Comparison of ENCODE assay signal across 15 cellular contexts in genomic region chr14:68931474-68932051, GRCh38. TPM values are rescaled to one million over a fixed set of nuclear protein-coding genes. Genes with fewer than 3 reads are reported as not detected.
A peak's percentile ranks its signal among the peaks of the same experiment; 100 is the strongest.
DNase-seq lines count a peak whose midpoint lies in the region; ATAC-seq and TF ChIP-seq lines count a peak whose summit lies in the region.
"Had no signal": no experiment of that assay in that cellular context is flagged by ENCODE, and none has a peak within 500 bp of the region (broad histone marks: within the 10 kb centered on the region; RNA-seq: fewer than 3 reads in every experiment).

No MANE protein-coding gene starts in this region.

- H2AK5ac ChIP-seq in neuronal stem cell (ENCODE audit: low read depth, low read length) = no peak overlapping the region

- CTCF ChIA-PET in CD8-positive, alpha-beta T cell (lab: Charles Lee) = interaction anchor here (0.7 to 1.0 kb wide), 3 partner anchors 8 to 23 kb away, joined by 3 read pairs; no protein-coding TSS in a partner anchor

- no peaks in the 10 kb centered on the region for H3K36me3 ChIP-seq in CD8-positive, alpha-beta T cell (ENCODE audit: insufficient read depth, low read length)
- H3K36me3 ChIP-seq in neuronal stem cell (replicated peaks in 1 of 2; ENCODE audit: control insufficient read depth in 2 of 2, insufficient read depth in 2 of 2, low read length in 2 of 2) = peaks cover 0 to 3% of the 10 kb centered on the region in 2 donors

- peaks cover 92% of the 10 kb centered on the region for H3K4me1 ChIP-seq in CD8-positive, alpha-beta T cell (ENCODE audit: insufficient read depth, low read length)
- peaks cover 0 to 12% of the 10 kb centered on the region in 2 donors for H3K4me1 ChIP-seq in neuronal stem cell (ENCODE audit: control insufficient read depth in 2 of 2, insufficient read depth in 1 of 2, low read depth in 1 of 2, low read length in 2 of 2)

- H3K27ac ChIP-seq in CD8-positive, alpha-beta T cell (ENCODE audit: low read depth, low read length) = no peak overlapping the region
- H3K27ac ChIP-seq in coronary artery (peak overlapping the region; percentile 76 to 91), neuronal stem cell (replicated peaks; ENCODE audit: low read length) (no peak overlapping the region)

- POLR2A ChIA-PET in CD8-positive, alpha-beta T cell (lab: Charles Lee) = interaction anchor here (1.1 kb wide), 2 partner anchors 14 to 28 kb away, joined by 3 read pairs; no protein-coding TSS in a partner anchor

- H3K27ac Mint-ChIP-seq in CD14-positive monocyte (peak overlapping the region; percentile 97 to 99 (median 99)), osteocyte (ENCODE audit: unreplicated experiment) (peak overlapping the region; percentile 80)
- peak overlapping the region; percentile 77 for H3K27ac Mint-ChIP-seq in CD8-positive, alpha-beta T cell
- H3K27ac Mint-ChIP-seq: activated naive CD4-positive, alpha-beta T cell treated with anti-CD3 and anti-CD28 coated beads, Interleukin-2, amount 10 ng/mL, durations not matched to agents 7 days and 5 days; natural killer cell treated with Interleukin-12 subunit alpha and Interleukin-12 subunit beta and Interleukin-15 and Interleukin-18, amount 100 ng/mL, for 72 hours had no signal

- H3K36me3 Mint-ChIP-seq in CD14-positive monocyte = peaks cover 27 to 52% of the 10 kb centered on the region in 2 donors
- peaks cover 33% of the 10 kb centered on the region for H3K36me3 Mint-ChIP-seq in CD8-positive, alpha-beta T cell
- peaks cover 9% of the 10 kb centered on the region for H3K36me3 Mint-ChIP-seq in osteocyte (ENCODE audit: unreplicated experiment)

- H3K9ac ChIP-seq in neuronal stem cell (ENCODE audit: low read depth, low read length, poor library complexity) = no peak overlapping the region

- intact Hi-C loops in CD14-positive monocyte (cut with micrococcal nuclease) = loop anchor here in 1 of 2 donors (5.0 kb wide), 1 partner anchor 111 kb away; no protein-coding TSS in a partner anchor
- intact Hi-C loops in CD8-positive, alpha-beta T cell (cut with DNase I, micrococcal nuclease) = no loop called here

- ATAC-seq in CD8-positive, alpha-beta T cell = no peak
- ATAC-seq: HCT116; natural killer cell treated with Interleukin-12 subunit alpha and Interleukin-12 subunit beta and Interleukin-15 and Interleukin-18, amount 100 ng/mL, for 72 hours; Panc1; stimulated activated naive B cell treated with anti-CD40 and anti-IgM and Interleukin-4, amounts not matched to agents 10 μg/mL and 1 μg/mL and 100 μg/mL, for 72 hours had no signal

- DNase-seq in CD14-positive monocyte (ENCODE audit: low spot score) = no peak
- no peak for DNase-seq in CD8-positive, alpha-beta T cell
- DNase-seq in coronary artery (ENCODE audit: low spot score) = no peak
- DNase-seq in osteocyte (ENCODE audit: extremely low spot score, unreplicated experiment) = no peak
- DNase-seq in SKM-1 treated with dmso at 0.1 percent for 144 hours (lab: John Stamatoyannopoulos, UW; ENCODE audit: unreplicated experiment) = no peak
- DNase-seq in A172 (ENCODE audit: low spot score) = no peak
- no peak for DNase-seq in neuronal stem cell (ENCODE audit: low spot score)
- DNase-seq: activated naive CD4-positive, alpha-beta T cell treated with anti-CD3 and anti-CD28 coated beads, Interleukin-2, amount 10 ng/mL, durations not matched to agents 7 days and 5 days; glutamatergic neuron; NCI-H187; NCI-H226; stimulated activated naive B cell treated with anti-CD40 and anti-IgM and Interleukin-4, amounts not matched to agents 10 μg/mL and 1 μg/mL and 100 μg/mL, for 72 hours had no signal

- H2AFZ ChIP-seq in neuronal stem cell (ENCODE audit: low read length) = no peak overlapping the region

- WGBS in neuronal stem cell (ENCODE audit: extremely low coverage in 2 of 2, insufficient read length in 2 of 2, insufficient replicate concordance in 1 of 2), 2 donors = no CpG with 5 or more reads among the region's 5 CpGs

- H3K4me1 Mint-ChIP-seq in CD14-positive monocyte (peaks cover 91% of the 10 kb centered on the region), osteocyte (ENCODE audit: unreplicated experiment) (peaks cover 65% of the 10 kb centered on the region)
- H3K4me1 Mint-ChIP-seq in CD8-positive, alpha-beta T cell (ENCODE audit: low read depth) = peaks cover 81% of the 10 kb centered on the region
- H3K4me1 Mint-ChIP-seq: stimulated activated naive B cell treated with anti-CD40 and anti-IgM and Interleukin-4, amounts not matched to agents 10 μg/mL and 1 μg/mL and 100 μg/mL, for 72 hours had no signal

- H2BK120ac ChIP-seq in neuronal stem cell (ENCODE audit: low read depth, low read length) = no peak overlapping the region

- H3K9me3 Mint-ChIP-seq in CD14-positive monocyte = peaks cover 0 to 5% (median under 1%) of the 10 kb centered on the region in 7 donors
- peaks cover under 1% of the 10 kb centered on the region for H3K9me3 Mint-ChIP-seq in CD8-positive, alpha-beta T cell
- no peaks in the 10 kb centered on the region for H3K9me3 Mint-ChIP-seq in osteocyte (ENCODE audit: unreplicated experiment)

- peaks cover 2% of the 10 kb centered on the region for H3K9me3 ChIP-seq in CD8-positive, alpha-beta T cell (ENCODE audit: low read length)
- peaks cover 0 to 2% of the 10 kb centered on the region in 2 donors for H3K9me3 ChIP-seq in neuronal stem cell (replicated peaks in 1 of 2; ENCODE audit: control insufficient read depth in 2 of 2, insufficient read depth in 1 of 2, low read depth in 1 of 2, low read length in 2 of 2)

- no peak overlapping the region for H3K14ac ChIP-seq in neuronal stem cell (ENCODE audit: low read length)

- no peak overlapping the region for H3K23ac ChIP-seq in neuronal stem cell (ENCODE audit: low read depth, low read length, poor library complexity)

- no peak overlapping the region for H2BK5ac ChIP-seq in neuronal stem cell (ENCODE audit: low read length)

- no peaks in the 10 kb centered on the region for H3K79me1 ChIP-seq in neuronal stem cell (ENCODE audit: low read depth, low read length)

- no peak overlapping the region for H4K91ac ChIP-seq in neuronal stem cell (ENCODE audit: low read depth, low read length, poor library complexity)

- no peak overlapping the region for H2BK12ac ChIP-seq in neuronal stem cell (ENCODE audit: low read length)

- H2BK15ac ChIP-seq in neuronal stem cell (ENCODE audit: low read length) = no peak overlapping the region

- H3K4ac ChIP-seq in neuronal stem cell (ENCODE audit: low read length) = no peak overlapping the region

- no peak overlapping the region for H4K8ac ChIP-seq in neuronal stem cell (ENCODE audit: low read depth, low read length)

- peaks cover 0 to 1% (median 0%) of the 10 kb centered on the region in 3 donors for H3K27me3 Mint-ChIP-seq in CD14-positive monocyte (ENCODE audit: low read depth in 3 of 3)
- H3K27me3 Mint-ChIP-seq in CD8-positive, alpha-beta T cell (ENCODE audit: low read depth) = no peaks in the 10 kb centered on the region
- H3K27me3 Mint-ChIP-seq in osteocyte (ENCODE audit: unreplicated experiment) = no peaks in the 10 kb centered on the region
- H3K27me3 Mint-ChIP-seq: activated naive CD4-positive, alpha-beta T cell treated with anti-CD3 and anti-CD28 coated beads, Interleukin-2, amount 10 ng/mL, durations not matched to agents 7 days and 5 days; natural killer cell treated with Interleukin-12 subunit alpha and Interleukin-12 subunit beta and Interleukin-15 and Interleukin-18, amount 100 ng/mL, for 72 hours had no signal

- H3K4me3 Mint-ChIP-seq in CD14-positive monocyte (peak overlapping the region in 1 of 2 donors; percentile 45), osteocyte (ENCODE audit: unreplicated experiment) (no peak overlapping the region)
- H3K4me3 Mint-ChIP-seq in CD8-positive, alpha-beta T cell = no peak overlapping the region
- H3K4me3 Mint-ChIP-seq: activated naive CD4-positive, alpha-beta T cell treated with anti-CD3 and anti-CD28 coated beads, Interleukin-2, amount 10 ng/mL, durations not matched to agents 7 days and 5 days; natural killer cell treated with Interleukin-12 subunit alpha and Interleukin-12 subunit beta and Interleukin-15 and Interleukin-18, amount 100 ng/mL, for 72 hours; stimulated activated naive B cell treated with anti-CD40 and anti-IgM and Interleukin-4, amounts not matched to agents 10 μg/mL and 1 μg/mL and 100 μg/mL, for 72 hours had no signal

- H3K4me2 ChIP-seq in neuronal stem cell (ENCODE audit: insufficient read depth, low read length, poor library complexity, severe bottlenecking) = no peak overlapping the region

- H3K27me3 ChIP-seq in CD8-positive, alpha-beta T cell (ENCODE audit: insufficient read depth, low read length) = no peaks in the 10 kb centered on the region
- no peaks in the 10 kb centered on the region for H3K27me3 ChIP-seq in neuronal stem cell (ENCODE audit: control insufficient read depth in 3 of 3, insufficient read depth in 3 of 3, low read depth in 1 of 3, low read length in 3 of 3)

- H3K4me3 ChIP-seq in CD8-positive, alpha-beta T cell (ENCODE audit: low read depth, low read length) = no peak overlapping the region
- H3K4me3 ChIP-seq in coronary artery (peak overlapping the region; percentile 16), neuronal stem cell (ENCODE audit: low read length in 2 of 2) (no peak overlapping the region)

- no peak overlapping the region for H3K18ac ChIP-seq in neuronal stem cell (ENCODE audit: low read length)

- TF ChIP-seq CTCF in CD14-positive monocyte (IDR thresholded peaks at IDR 0.05) (no peak), coronary artery (IDR thresholded peaks at IDR 0.05) (no peak), osteocyte (IDR thresholded peaks at IDR 0.05) (no peak)
- no peak for TF ChIP-seq CTCF in CD8-positive, alpha-beta T cell (IDR thresholded peaks at IDR 0.05)

RNA-seq across cellular contexts. Expression of gene ACTN1, which starts 47.5 kb away (rescaled TPM):
- polyA plus RNA-seq in CD14-positive monocyte = 10 to 100 TPM; 41.4 to 75.0 TPM
- total RNA-seq in CD8-positive, alpha-beta T cell = 100 to 1,000 TPM; 153 to 161 TPM
- 371 and 380 TPM in 2 replicates for total RNA-seq in osteocyte
- total RNA-seq in A172 (2014; rRNA removed; shearing (Covaris generic)) = 146 and 148 TPM in 2 replicates
- polyA plus RNA-seq in neuronal stem cell (2013, experiment 1 of 2) = 88.8 TPM
- 87.0 TPM for polyA plus RNA-seq in neuronal stem cell (2013, experiment 2 of 2)

Comparison
In these comparisons a context has a peak if more than half of its experiments do, and no peak if none do; other contexts are left out.
1. H3K27ac ChIP-seq: peak in coronary artery (2 of 2); none in CD8-positive, alpha-beta T cell (single experiment) and neuronal stem cell (single experiment).
2. Peak in every context shown above with its lines, with median percentiles within 50 percentile points of each other: H3K27ac Mint-ChIP-seq.